1 cellular context compared by ENCODE assay signal in the genomic region with DNA sequence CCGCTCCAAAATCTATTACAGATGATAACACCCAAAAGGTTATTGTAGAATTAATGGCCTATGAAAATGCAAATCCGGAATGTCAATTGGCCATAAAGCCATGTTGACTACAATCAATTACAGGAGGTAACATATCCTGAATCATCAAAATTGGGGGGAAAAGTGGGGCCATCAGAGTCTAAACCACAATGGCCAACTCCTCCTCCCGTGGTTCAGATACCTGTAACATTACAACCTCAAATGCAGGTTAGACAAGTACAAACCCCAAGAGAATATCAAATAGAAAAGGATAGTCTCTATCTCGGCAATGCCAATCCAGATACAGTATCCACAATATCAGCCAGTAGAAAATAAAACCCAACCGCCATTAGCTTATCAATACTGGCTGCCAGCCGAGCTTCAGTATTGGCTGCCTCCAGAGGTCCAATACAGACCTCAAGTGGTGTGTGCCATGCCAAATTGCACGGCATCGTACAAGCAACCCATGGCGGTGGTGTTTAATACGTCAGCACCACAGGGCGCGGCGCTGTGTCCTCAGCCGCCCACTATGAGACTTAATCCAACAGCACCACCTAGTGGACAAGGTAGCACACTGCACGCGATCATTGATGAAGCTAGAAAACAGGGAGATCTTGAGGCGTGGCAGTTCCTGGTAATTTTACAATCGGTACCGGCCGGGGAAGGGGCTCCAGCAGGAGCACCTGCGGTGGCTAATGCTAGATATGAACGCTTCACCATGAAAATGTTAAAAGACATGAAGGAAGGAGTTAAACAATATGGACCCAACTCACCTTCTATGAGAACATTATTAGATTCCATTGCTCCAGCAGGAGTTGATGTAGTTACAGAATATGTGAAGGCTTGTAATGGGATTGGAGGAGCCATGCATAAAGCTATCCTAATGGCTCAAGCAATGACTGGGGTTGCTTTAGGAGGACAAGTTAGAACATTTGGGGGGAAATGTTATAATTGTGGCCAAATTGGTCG.
TF ChIP-seq lines count a peak whose summit lies in the region.

No MANE protein-coding gene starts in this region.

TF ChIP-seq in IMR-90, 13 proteins besides CTCF, POLR2A, EP300 and RAD21:
- peak; percentile 56; the same call in 1 of the 2 replicates for TF ChIP-seq SMC3 (IDR thresholded peaks at IDR 0.05; ENCODE audit: low read depth, low read length)
- TF ChIP-seq RFX5 (IDR thresholded peaks at IDR 0.05; ENCODE audit: low read depth, low read length): no peak
- no peak for TF ChIP-seq BHLHE40 (IDR thresholded peaks at IDR 0.05; ENCODE audit: low read depth, low read length)
- no peak for TF ChIP-seq CHD1 (IDR thresholded peaks at IDR 0.05; ENCODE audit: low read depth, low read length)
